Comparison of ENCODE assay signal across 1 cellular context in genomic region chr19:48348039-48348438, GRCh38.
TF ChIP-seq lines count a peak whose summit lies in the region.

No MANE protein-coding gene starts in this region.

TF ChIP-seq in SK-N-SH treated with all-trans-retinoic acid at 6 μM for 48 hours, 23 proteins besides CTCF, POLR2A, EP300 and RAD21 (continued from another document):
- TF ChIP-seq CSRNP3 (CRISPR knock-in tag; IDR thresholded peaks at IDR 0.05) = no peak
- TF ChIP-seq TCF4 (CRISPR knock-in tag; IDR thresholded peaks at IDR 0.05; ENCODE audit: borderline replicate concordance) = no peak
- no peak for TF ChIP-seq PATZ1 (CRISPR knock-in tag; IDR thresholded peaks at IDR 0.05; ENCODE audit: borderline replicate concordance)
- TF ChIP-seq ISL1 (CRISPR knock-in tag; IDR thresholded peaks at IDR 0.05) = no peak
- no peak for TF ChIP-seq GLIS3 (CRISPR knock-in tag; IDR thresholded peaks at IDR 0.05)
- no peak for TF ChIP-seq ZNF70 (CRISPR knock-in tag; IDR thresholded peaks at IDR 0.05)
- TF ChIP-seq PPARA (CRISPR knock-in tag; IDR thresholded peaks at IDR 0.05; ENCODE audit: borderline replicate concordance) = no peak
- TF ChIP-seq TSHZ2 (CRISPR knock-in tag; IDR thresholded peaks at IDR 0.05) = no peak
- TF ChIP-seq OSR1 (CRISPR knock-in tag; IDR thresholded peaks at IDR 0.05) = no peak
- TF ChIP-seq CSDC2 (CRISPR knock-in tag; IDR thresholded peaks at IDR 0.05) = no peak
- no peak for TF ChIP-seq ZC3H10 (CRISPR knock-in tag; IDR thresholded peaks at IDR 0.05)
- no peak for TF ChIP-seq ARNTL (CRISPR knock-in tag; IDR thresholded peaks at IDR 0.05; ENCODE audit: borderline replicate concordance, low read depth)
- TF ChIP-seq POU6F1 (CRISPR knock-in tag; IDR thresholded peaks at IDR 0.05; ENCODE audit: borderline replicate concordance, low read depth) = no peak
- no peak for TF ChIP-seq ZFP3 (CRISPR knock-in tag; IDR thresholded peaks at IDR 0.05)
